Comparison of ENCODE assay signal across 26 cellular contexts in the genomic region with DNA sequence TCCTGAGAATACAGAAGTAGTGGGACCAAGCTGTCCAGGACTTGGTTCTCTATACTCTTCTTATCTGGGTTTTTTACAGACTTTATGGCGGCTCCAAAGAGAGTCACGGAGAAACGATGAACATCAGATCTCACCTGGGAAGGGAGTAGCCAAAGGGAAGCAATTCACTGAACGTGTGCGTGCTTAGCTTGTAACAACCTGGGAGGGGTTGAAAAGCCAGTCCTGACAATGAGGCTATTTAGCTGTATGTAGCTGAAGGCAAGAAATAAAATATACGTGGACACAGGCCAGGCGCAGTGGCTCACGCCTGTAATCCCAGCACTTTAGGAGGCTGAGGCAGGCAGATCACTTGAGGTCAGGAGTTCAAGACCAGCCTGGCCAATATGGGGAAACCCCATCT.
"Had no signal": no experiment of that assay in that cellular context is flagged by ENCODE, and none has a peak within 500 bp of the region (broad histone marks: within the 10 kb centered on the region; RNA-seq: fewer than 3 reads in every experiment).

No MANE protein-coding gene starts in this region.

- H3K27me3 Mint-ChIP-seq: naive thymus-derived CD8-positive, alpha-beta T cell; progenitor cell of endocrine pancreas; stimulated activated naive CD8-positive, alpha-beta T cell treated with anti-CD3 and anti-CD28 coated beads, Interleukin-15, Interleukin-2, amounts not matched to agents 100 ng/mL and 50 ng/mL, for 24 hours had no signal

- H3K4me3 ChIP-seq: left lung, lung, ovary, right atrium auricular region, right lobe of liver, smooth muscle cell, tibial nerve, upper lobe of left lung, vagina had no signal

- H3K27me3 ChIP-seq: left lung, neutrophil, ovary, right atrium auricular region, right lobe of liver, tibial nerve, upper lobe of left lung, vagina had no signal

- ATAC-seq: left cardiac atrium; left lung; naive thymus-derived CD8-positive, alpha-beta T cell; right lobe of liver; stimulated activated effector memory CD8-positive, alpha-beta T cell treated with anti-CD3 and anti-CD28 coated beads, Interleukin-12 subunit alpha, Interleukin-12 subunit beta, amount 100 ng/mL, for 72 hours had no signal

- H3K27ac ChIP-seq: left lung, neutrophil, ovary, right atrium auricular region, right lobe of liver, tibial nerve, upper lobe of left lung, vagina had no signal

- H3K9me3 Mint-ChIP-seq: naive thymus-derived CD8-positive, alpha-beta T cell; nephron; neural crest cell; stimulated activated effector memory CD8-positive, alpha-beta T cell treated with anti-CD3 and anti-CD28 coated beads, Interleukin-12 subunit alpha, Interleukin-12 subunit beta, amount 100 ng/mL, for 72 hours; stimulated activated naive CD8-positive, alpha-beta T cell treated with anti-CD3 and anti-CD28 coated beads, Interleukin-15, Interleukin-2, amounts not matched to agents 100 ng/mL and 50 ng/mL, for 24 hours had no signal

- H3K27ac Mint-ChIP-seq: naive thymus-derived CD8-positive, alpha-beta T cell; nephron; progenitor cell of endocrine pancreas; stimulated activated effector memory CD8-positive, alpha-beta T cell treated with anti-CD3 and anti-CD28 coated beads, Interleukin-12 subunit alpha, Interleukin-12 subunit beta, amount 100 ng/mL, for 72 hours; stimulated activated naive CD8-positive, alpha-beta T cell treated with anti-CD3 and anti-CD28 coated beads, Interleukin-15, Interleukin-2, amounts not matched to agents 100 ng/mL and 50 ng/mL, for 24 hours had no signal

- H3K4me3 Mint-ChIP-seq: naive thymus-derived CD8-positive, alpha-beta T cell; nephron; neural crest cell; stimulated activated effector memory CD8-positive, alpha-beta T cell treated with anti-CD3 and anti-CD28 coated beads, Interleukin-12 subunit alpha, Interleukin-12 subunit beta, amount 100 ng/mL, for 72 hours; stimulated activated naive CD8-positive, alpha-beta T cell treated with anti-CD3 and anti-CD28 coated beads, Interleukin-15, Interleukin-2, amounts not matched to agents 100 ng/mL and 50 ng/mL, for 24 hours had no signal

- H3K4me1 ChIP-seq: left lung, right atrium auricular region, right lobe of liver, tibial nerve, upper lobe of left lung, vagina had no signal

- H3K36me3 Mint-ChIP-seq: naive thymus-derived CD8-positive, alpha-beta T cell; stimulated activated effector memory CD8-positive, alpha-beta T cell treated with anti-CD3 and anti-CD28 coated beads, Interleukin-12 subunit alpha, Interleukin-12 subunit beta, amount 100 ng/mL, for 72 hours had no signal

- DNase-seq: head of caudate nucleus; hippocampal formation; kidney glomerular epithelial cell; left cardiac atrium; left lung; mesendoderm; midbrain; naive thymus-derived CD8-positive, alpha-beta T cell; occipital lobe; ovary; right lobe of liver; stimulated activated CD4-positive, alpha-beta T cell treated with anti-CD3 and anti-CD28 coated beads, Interleukin-4, amount 100 ng/mL, for 24 hours; stimulated activated naive CD4-positive, alpha-beta T cell; substantia nigra; upper lobe of left lung had no signal

- H3K36me3 ChIP-seq: left lung, neutrophil, ovary, right atrium auricular region, right lobe of liver, upper lobe of left lung, vagina had no signal

- H3K9me3 ChIP-seq: left lung, neutrophil, ovary, right atrium auricular region, right lobe of liver, tibial nerve, upper lobe of left lung, vagina had no signal

- H3K4me1 Mint-ChIP-seq: naive thymus-derived CD8-positive, alpha-beta T cell; nephron; neural crest cell; stimulated activated effector memory CD8-positive, alpha-beta T cell treated with anti-CD3 and anti-CD28 coated beads, Interleukin-12 subunit alpha, Interleukin-12 subunit beta, amount 100 ng/mL, for 72 hours had no signal
